Comparison of ENCODE assay signal across 10 cellular contexts in genomic region chr16:3065742-3066439, GRCh38. TPM values are rescaled to one million over a fixed set of nuclear protein-coding genes. Genes with fewer than 3 reads are reported as not detected.
DNase-seq lines count a peak whose midpoint lies in the region; ATAC-seq, FAIRE-seq and TF ChIP-seq lines count a peak whose summit lies in the region.
"Had no signal": no experiment of that assay in that cellular context is flagged by ENCODE, and none has a peak within 500 bp of the region (broad histone marks: within the 10 kb centered on the region; RNA-seq: fewer than 3 reads in every experiment).

No MANE protein-coding gene starts in this region.

- H3K4me3 ChIP-seq in BLaER1 (no peak overlapping the region), PC-3 (ENCODE audit: low read length) (no peak overlapping the region), dorsolateral prefrontal cortex (peak overlapping the region in 32 of 59 donors; percentile 2 to 53 (median 22)), neural progenitor cell (no peak overlapping the region)

- H3K79me2 ChIP-seq in PC-3 (ENCODE audit: low read length) (no peaks in the 10 kb centered on the region), neural progenitor cell (ENCODE audit: low read depth) (no peaks in the 10 kb centered on the region)

- no peaks in the 10 kb centered on the region for H3K36me3 Mint-ChIP-seq in neural progenitor cell

- peak overlapping the region; percentile 74 for H3K27ac Mint-ChIP-seq in neural progenitor cell

- H3K9me3 ChIP-seq in BLaER1 (no peaks in the 10 kb centered on the region), PC-3 (ENCODE audit: low read length) (no peaks in the 10 kb centered on the region), neural progenitor cell (ENCODE audit: low read depth) (no peaks in the 10 kb centered on the region)
- H3K9me3 ChIP-seq: tibial nerve had no signal

- H3K4me1 ChIP-seq in BLaER1 (peaks cover 30% of the 10 kb centered on the region), PC-3 (ENCODE audit: insufficient read depth, low read length) (peaks cover 11% of the 10 kb centered on the region), neural progenitor cell (no peaks in the 10 kb centered on the region)

- intact Hi-C loops in PC-3 (cut with micrococcal nuclease) = no loop called here
- intact Hi-C loops in dorsolateral prefrontal cortex (cut with DNase I) = no loop called here

- H3K4me2 ChIP-seq in BLaER1 (no peak overlapping the region), PC-3 (ENCODE audit: low read length) (peak overlapping the region; percentile 46; the same call in 1 of the 2 replicates), neural progenitor cell (no peak overlapping the region)

- BruUV-seq in PC-3 (replicated peaks; lab: Mats Ljungman, UMichigan) = no TSS peak

- no peaks in the 10 kb centered on the region for H3K27me3 ChIP-seq in BLaER1
- H3K27me3 ChIP-seq in PC-3 (ENCODE audit: low read length) = no peaks in the 10 kb centered on the region
- peaks cover 0 to 6% (median 0%) of the 10 kb centered on the region in 45 donors for H3K27me3 ChIP-seq in dorsolateral prefrontal cortex
- peaks cover 9% of the 10 kb centered on the region for H3K27me3 ChIP-seq in neural progenitor cell
- H3K27me3 ChIP-seq: tibial nerve had no signal

- no peak for FAIRE-seq in GM19239 (lab: Jason Lieb, UNC)

- no peak for ATAC-seq in PC-3

- H3K27ac ChIP-seq in BLaER1 (peak overlapping the region; percentile 2; the same call in 1 of the 2 replicates), PC-3 (ENCODE audit: low read length) (peak overlapping the region; percentile 8; the same call in 1 of the 2 replicates), dorsolateral prefrontal cortex (peak overlapping the region in 4 of 59 donors; percentile 11 to 70 (median 34)), neural progenitor cell (no peak overlapping the region)

- H3K4me1 Mint-ChIP-seq in neural progenitor cell = no peaks in the 10 kb centered on the region

- H3K36me3 ChIP-seq in BLaER1 = no peaks in the 10 kb centered on the region
- H3K36me3 ChIP-seq in PC-3 (ENCODE audit: low read depth, low read length) = no peaks in the 10 kb centered on the region
- no peaks in the 10 kb centered on the region for H3K36me3 ChIP-seq in neural progenitor cell
- H3K36me3 ChIP-seq: tibial nerve had no signal

- TF ChIP-seq CTCF in PC-3 (conservative IDR thresholded peaks at IDR 0.05; ENCODE audit: low read depth, low read length) (no peak), dorsolateral prefrontal cortex (IDR thresholded peaks at IDR 0.05 in 54 of 56, conservative IDR thresholded peaks at IDR 0.05 in 2 of 56; ENCODE audit: low read depth in 1 of 56, partially characterized antibody in 56 of 56) (no peak), neural progenitor cell (IDR thresholded peaks at IDR 0.05) (no peak)

- no peak for DNase-seq in PC-3
- no peak for DNase-seq in dorsolateral prefrontal cortex
- DNase-seq in neural progenitor cell (ENCODE audit: low spot score) = no peak
- no peak for DNase-seq in NCI-H82 (lab: John Stamatoyannopoulos, UW)
- no peak for DNase-seq in GM19239 (ENCODE audit: insufficient read length, low spot score)
- no peak for DNase-seq in DMS114 treated with DMSO at 0.1 percent for 48 hours (lab: John Stamatoyannopoulos, UW; ENCODE audit: unreplicated experiment)
- no peak for DNase-seq in AG08395 (ENCODE audit: low spot score)
- DNase-seq: NCI-H526 had no signal

- POLR2A ChIA-PET in PC-3 (lab: Charles Lee; ENCODE audit: unreplicated experiment) = no interaction called here

- H3K27me3 Mint-ChIP-seq in neural progenitor cell (ENCODE audit: insufficient read depth, low read depth) = peaks cover 10% of the 10 kb centered on the region

- H4K20me1 ChIP-seq in BLaER1 = no peaks in the 10 kb centered on the region
- H4K20me1 ChIP-seq in PC-3 (ENCODE audit: low read length) = no peaks in the 10 kb centered on the region
- H4K20me1 ChIP-seq in neural progenitor cell (ENCODE audit: low read depth) = no peaks in the 10 kb centered on the region

- peak overlapping the region; percentile 69; the same call in 1 of the 2 replicates for H2AFZ ChIP-seq in PC-3 (ENCODE audit: low read length)
- no peak overlapping the region for H2AFZ ChIP-seq in neural progenitor cell (replicated peaks)

- CTCF ChIA-PET in PC-3 (lab: Charles Lee) = no interaction called here

- H3K4me3 Mint-ChIP-seq in neural progenitor cell = peak overlapping the region; percentile 69

- no peaks in the 10 kb centered on the region for H3K9me2 ChIP-seq in PC-3 (replicated peaks; ENCODE audit: low read length)

- H3K9ac ChIP-seq in BLaER1 (no peak overlapping the region), PC-3 (ENCODE audit: low read length) (peak overlapping the region; percentile 15; the same call in 1 of the 2 replicates), neural progenitor cell (no peak overlapping the region)

- H3F3A ChIP-seq in PC-3 (ENCODE audit: low read length, unreplicated experiment) (no peaks in the 10 kb centered on the region), neural progenitor cell (ENCODE audit: low read depth) (no peaks in the 10 kb centered on the region)

- no peaks in the 10 kb centered on the region for H3K9me3 Mint-ChIP-seq in neural progenitor cell

RNA-seq across cellular contexts. Expression of gene IL32, which starts 0.5 kb away (rescaled TPM):
- total RNA-seq in PC-3 (2014; rRNA removed) (8.8 and 10.8 TPM in 2 replicates), dorsolateral prefrontal cortex (10 to 100 TPM in 42 of 120 experiments, 1 to 10 TPM in 78; 1.7 to 41.8 (median 8.0) TPM), neural progenitor cell (ENCODE audit: low replicate concordance) (1.4 TPM in 1 of 2 replicates, not detected in the other)

RNA-seq across cellular contexts. Expression of gene MMP25, which starts 19.5 kb away (rescaled TPM):
- total RNA-seq in PC-3 (2014; rRNA removed) (0.29 and 0.51 TPM in 2 replicates), dorsolateral prefrontal cortex (1 to 10 TPM in 38 of 120 experiments, under 1 TPM in 76, not detected in 6; 0.12 to 7.8 (median 0.77) TPM), neural progenitor cell (ENCODE audit: low replicate concordance) (0.58 and 0.62 TPM in 2 replicates)

RNA-seq across cellular contexts. Expression of gene BICDL2, which starts 29.1 kb away (rescaled TPM):
- total RNA-seq in PC-3 (2014; rRNA removed) (16.3 and 27.7 TPM in 2 replicates), dorsolateral prefrontal cortex (1 to 10 TPM in 36 of 120 experiments, under 1 TPM in 81, not detected in 3; 0.25 to 2.6 (median 0.84) TPM), neural progenitor cell (ENCODE audit: low replicate concordance) (0.12 TPM in 1 of 2 replicates, not detected in the other)
- total RNA-seq: tibial nerve had no signal

RNA-seq across cellular contexts. Expression of gene ZSCAN10, which starts 33.2 kb away (rescaled TPM):
- total RNA-seq in PC-3 (2014; rRNA removed) = not detected in 2 replicates
- total RNA-seq in dorsolateral prefrontal cortex = under 1 TPM in 8 of 120 experiments, not detected in 112; 0.28 to 0.84 (median 0.41) TPM
- total RNA-seq in neural progenitor cell (ENCODE audit: low replicate concordance) = 5.4 and 16.2 TPM in 2 replicates
- total RNA-seq: tibial nerve had no signal

RNA-seq across cellular contexts. Expression of gene THOC6, which starts 42.1 kb away (rescaled TPM):
- total RNA-seq in PC-3 (2014; rRNA removed) = 40.3 and 47.3 TPM in 2 replicates
- 10 to 100 TPM in 31 of 120 experiments, 1 to 10 TPM in 89; 4.3 to 13.3 (median 8.8) TPM for total RNA-seq in dorsolateral prefrontal cortex
- total RNA-seq in neural progenitor cell (ENCODE audit: low replicate concordance) = 16.6 and 28.6 TPM in 2 replicates

Comparison
In these comparisons a context has a peak if more than half of its experiments do, and no peak if none do; other contexts are left out.
1. H3K4me3 ChIP-seq: peak in dorsolateral prefrontal cortex (32 of 59); none in BLaER1 (single experiment), PC-3 (single experiment) and neural progenitor cell (single experiment).